Comparison of ENCODE assay signal across 16 cellular contexts in genomic region chr9:108103294-108103693, GRCh38.
"Had no signal": no experiment of that assay in that cellular context is flagged by ENCODE, and none has a peak within 500 bp of the region (broad histone marks: within the 10 kb centered on the region; RNA-seq: fewer than 3 reads in every experiment).

No MANE protein-coding gene starts in this region.

- H3K27ac Mint-ChIP-seq: activated CD4-positive, alpha-beta memory T cell treated with anti-CD3 and anti-CD28 coated beads, Interleukin-2, amount 10 ng/mL, durations not matched to agents 7 days and 5 days; activated T-cell treated with anti-CD3 and anti-CD28 coated beads, Interleukin-2, amount 50 U/mL, for 72 hours; nephron; stimulated activated memory B cell treated with anti-CD40 and anti-IgM and Interleukin-4, amounts not matched to agents 10 μg/mL and 1 μg/mL and 100 μg/mL, for 72 hours had no signal

- DNase-seq: activated CD4-positive, alpha-beta memory T cell treated with anti-CD3 and anti-CD28 coated beads, Interleukin-2, amount 10 ng/mL, durations not matched to agents 7 days and 5 days; activated T-cell treated with anti-CD3 and anti-CD28 coated beads, Interleukin-2, amount 50 U/mL, for 72 hours; central memory CD4-positive, alpha-beta T cell; effector CD8-positive, alpha-beta T cell; left colon; occipital lobe; right lobe of liver; spleen; stimulated activated CD4-positive, alpha-beta T cell treated with anti-CD3 and anti-CD28 coated beads, Interleukin-1b, Interleukin-23, amount 100 ng/mL, for 48 hours; tibial artery had no signal

- H3K27me3 ChIP-seq: right lobe of liver, spleen, tibial artery, vagina had no signal

- H3K4me1 Mint-ChIP-seq: activated CD4-positive, alpha-beta memory T cell treated with anti-CD3 and anti-CD28 coated beads, Interleukin-2, amount 10 ng/mL, durations not matched to agents 7 days and 5 days; stimulated activated memory B cell treated with anti-CD40 and anti-IgM and Interleukin-4, amounts not matched to agents 10 μg/mL and 1 μg/mL and 100 μg/mL, for 72 hours had no signal

- H3K9me3 ChIP-seq: prostate gland, right lobe of liver, spleen, tibial artery, vagina had no signal

- H3K27me3 Mint-ChIP-seq: activated CD4-positive, alpha-beta memory T cell treated with anti-CD3 and anti-CD28 coated beads, Interleukin-2, amount 10 ng/mL, durations not matched to agents 7 days and 5 days had no signal

- H3K4me1 ChIP-seq: prostate gland, tibial artery had no signal

- H3K27ac ChIP-seq: coronary artery, prostate gland, right lobe of liver, spleen, tibial artery, vagina, VCaP had no signal

- ATAC-seq: activated T-cell treated with anti-CD3 and anti-CD28 coated beads, Interleukin-2, amount 50 U/mL, for 72 hours; left colon; right lobe of liver; stimulated activated memory B cell treated with anti-CD40 and anti-IgM and Interleukin-4, amounts not matched to agents 10 μg/mL and 1 μg/mL and 100 μg/mL, for 72 hours had no signal

- H3K4me3 ChIP-seq: coronary artery, prostate gland, right lobe of liver, spleen, tibial artery, vagina had no signal

- H3K9me3 Mint-ChIP-seq: activated CD4-positive, alpha-beta memory T cell treated with anti-CD3 and anti-CD28 coated beads, Interleukin-2, amount 10 ng/mL, durations not matched to agents 7 days and 5 days; nephron; stimulated activated memory B cell treated with anti-CD40 and anti-IgM and Interleukin-4, amounts not matched to agents 10 μg/mL and 1 μg/mL and 100 μg/mL, for 72 hours had no signal

- H3K4me3 Mint-ChIP-seq: activated CD4-positive, alpha-beta memory T cell treated with anti-CD3 and anti-CD28 coated beads, Interleukin-2, amount 10 ng/mL, durations not matched to agents 7 days and 5 days; activated T-cell treated with anti-CD3 and anti-CD28 coated beads, Interleukin-2, amount 50 U/mL, for 72 hours; nephron; stimulated activated memory B cell treated with anti-CD40 and anti-IgM and Interleukin-4, amounts not matched to agents 10 μg/mL and 1 μg/mL and 100 μg/mL, for 72 hours had no signal

- H3K36me3 Mint-ChIP-seq: stimulated activated memory B cell treated with anti-CD40 and anti-IgM and Interleukin-4, amounts not matched to agents 10 μg/mL and 1 μg/mL and 100 μg/mL, for 72 hours had no signal

- H3K36me3 ChIP-seq: prostate gland, right lobe of liver, spleen, tibial artery, vagina had no signal
